1 cellular context compared by ENCODE assay signal in the genomic region with DNA sequence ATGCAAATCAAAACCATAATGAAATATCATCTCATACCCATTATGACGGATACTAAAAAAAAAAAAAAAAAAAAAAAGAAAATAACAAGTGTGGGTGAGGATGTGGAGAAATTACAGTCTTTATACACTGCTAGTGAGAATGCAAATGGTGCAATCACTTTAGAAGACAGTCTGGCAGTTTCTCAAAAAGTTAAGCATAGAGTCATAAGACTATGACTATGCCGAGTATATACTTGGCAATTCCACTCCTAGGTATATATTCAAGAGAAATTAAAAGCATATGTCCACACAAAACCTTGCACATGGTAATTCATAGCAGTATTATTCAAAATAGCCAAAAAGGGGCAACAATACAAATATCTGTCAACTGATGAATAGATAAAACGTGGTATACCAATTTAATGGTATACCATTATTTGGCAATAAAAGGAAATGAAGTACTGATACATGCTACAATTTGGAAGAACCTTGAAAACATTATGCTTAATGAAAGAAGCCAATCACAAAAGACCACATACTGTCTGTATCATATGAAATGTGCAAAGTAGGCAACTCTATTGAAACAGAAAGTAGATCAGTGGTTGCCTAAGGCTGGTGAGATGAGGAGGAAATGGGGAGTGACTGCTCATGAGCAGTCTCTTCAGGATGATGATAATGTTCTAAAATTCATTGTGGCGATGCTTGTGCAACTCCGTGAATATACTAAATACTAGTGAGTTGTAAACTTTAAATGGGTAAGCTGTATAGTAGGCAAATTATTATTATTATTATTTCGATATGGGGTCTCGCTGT.
TF ChIP-seq lines count a peak whose summit lies in the region.

No MANE protein-coding gene starts in this region.

TF ChIP-seq in HEK293, 187 proteins besides CTCF, POLR2A, EP300 and RAD21 (continued from another document):
- no peak for TF ChIP-seq ZSCAN18 (tag by site-specific recombination; IDR thresholded peaks at IDR 0.05)
TF ChIP-seq in HEK293: peak in this region for 2.
